15 cellular contexts compared by ENCODE assay signal in genomic region chr9:89489548-89490527, GRCh38. TPM values are rescaled to one million over a fixed set of nuclear protein-coding genes. Genes with fewer than 3 reads are reported as not detected.
DNase-seq lines count a peak whose midpoint lies in the region; ATAC-seq, FAIRE-seq and TF ChIP-seq lines count a peak whose summit lies in the region.
"Had no signal": no experiment of that assay in that cellular context is flagged by ENCODE, and none has a peak within 500 bp of the region (broad histone marks: within the 10 kb centered on the region; RNA-seq: fewer than 3 reads in every experiment).

No MANE protein-coding gene starts in this region.

- ATAC-seq in activated T-cell treated with anti-CD3 and anti-CD28 coated beads, Interleukin-2, amount 50 U/mL, for 72 hours (replicated peaks in 1 of 2) = peak; percentile 65 to 66
- peak; percentile 32 for ATAC-seq in upper lobe of right lung

- intact Hi-C loops in kidney (cut with DNase I) = no loop called here
- intact Hi-C loops in upper lobe of right lung (cut with DNase I) = no loop called here
- intact Hi-C loops in Calu3 (cut with micrococcal nuclease; ENCODE audit: unreplicated experiment) = no loop called here
- intact Hi-C loops in MCF 10A (cut with micrococcal nuclease) = no loop called here

- H3K4me3 ChIP-seq in kidney (ENCODE audit: low read length in 2 of 2) (no peak overlapping the region), upper lobe of right lung (no peak overlapping the region)
- H3K4me3 ChIP-seq: SJSA1 had no signal

- H3K4me1 ChIP-seq in kidney (ENCODE audit: control insufficient read depth in 1 of 2, insufficient read depth in 1 of 2, low read depth in 1 of 2, low read length in 2 of 2) = peaks cover 6 to 23% of the 10 kb centered on the region in 2 donors
- no peaks in the 10 kb centered on the region for H3K4me1 ChIP-seq in upper lobe of right lung
- H3K4me1 ChIP-seq: SJSA1 had no signal

- H3K9me3 Mint-ChIP-seq in activated naive CD4-positive, alpha-beta T cell treated with anti-CD3 and anti-CD28 coated beads, Interleukin-2, amount 50 U/mL, for 24 hours = peaks cover 4% of the 10 kb centered on the region
- no peaks in the 10 kb centered on the region for H3K9me3 Mint-ChIP-seq in activated T-cell treated with anti-CD3 and anti-CD28 coated beads, Interleukin-2, amount 50 U/mL, for 72 hours
- no peaks in the 10 kb centered on the region for H3K9me3 Mint-ChIP-seq in Calu3 (ENCODE audit: low read depth, unreplicated experiment)
- H3K9me3 Mint-ChIP-seq in MCF 10A (ENCODE audit: unreplicated experiment) = no peaks in the 10 kb centered on the region
- H3K9me3 Mint-ChIP-seq: neural crest cell had no signal

- POLR2A ChIA-PET in MCF 10A (lab: Yijun Ruan, JAX) = no interaction called here

- H3K27me3 ChIP-seq in upper lobe of right lung = no peaks in the 10 kb centered on the region
- H3K27me3 ChIP-seq: SJSA1 had no signal

- no peaks in the 10 kb centered on the region for H3K27me3 Mint-ChIP-seq in activated naive CD4-positive, alpha-beta T cell treated with anti-CD3 and anti-CD28 coated beads, Interleukin-2, amount 50 U/mL, for 24 hours
- no peaks in the 10 kb centered on the region for H3K27me3 Mint-ChIP-seq in activated T-cell treated with anti-CD3 and anti-CD28 coated beads, Interleukin-2, amount 50 U/mL, for 72 hours (ENCODE audit: low read depth)
- no peaks in the 10 kb centered on the region for H3K27me3 Mint-ChIP-seq in Calu3 (ENCODE audit: unreplicated experiment)
- no peaks in the 10 kb centered on the region for H3K27me3 Mint-ChIP-seq in MCF 10A (ENCODE audit: insufficient read depth, unreplicated experiment)

- peaks cover 29% of the 10 kb centered on the region for H3K36me3 Mint-ChIP-seq in activated naive CD4-positive, alpha-beta T cell treated with anti-CD3 and anti-CD28 coated beads, Interleukin-2, amount 50 U/mL, for 24 hours
- peaks cover 6 to 14% of the 10 kb centered on the region in 2 donors for H3K36me3 Mint-ChIP-seq in activated T-cell treated with anti-CD3 and anti-CD28 coated beads, Interleukin-2, amount 50 U/mL, for 72 hours (ENCODE audit: insufficient read depth in 2 of 2)
- H3K36me3 Mint-ChIP-seq in Calu3 (ENCODE audit: insufficient read depth, unreplicated experiment) (no peaks in the 10 kb centered on the region), MCF 10A (ENCODE audit: insufficient read depth, unreplicated experiment) (no peaks in the 10 kb centered on the region)

- FAIRE-seq in kidney (lab: Jason Lieb, UNC) = peak; percentile 45

- no peak for DNase-seq in activated naive CD4-positive, alpha-beta T cell (lab: John Stamatoyannopoulos, UW)
- no peak for DNase-seq in activated T-cell treated with anti-CD3 and anti-CD28 coated beads, Interleukin-2, amount 50 U/mL, for 72 hours
- DNase-seq in kidney (no peak), upper lobe of right lung (no peak), Calu3 (no peak), NCI-H510A (lab: John Stamatoyannopoulos, UW) (no peak), MCF 10A (ENCODE audit: unreplicated experiment) (no peak)
- DNase-seq: activated CD4-positive, alpha-beta T cell treated with anti-CD3 and anti-CD28 coated beads, Interleukin-2, amount 50 U/mL, for 48 hours; GDM1; HCEC 1CT; islet precursor cell; NCI-H510A treated with DMSO at 0.1 percent for 48 hours had no signal

- no peaks in the 10 kb centered on the region for H3K36me3 ChIP-seq in kidney (ENCODE audit: control insufficient read depth in 1 of 2, insufficient read depth in 2 of 2, low read length in 2 of 2)
- H3K36me3 ChIP-seq in upper lobe of right lung = no peaks in the 10 kb centered on the region
- H3K36me3 ChIP-seq: SJSA1 had no signal

- H3K4me1 Mint-ChIP-seq in activated naive CD4-positive, alpha-beta T cell treated with anti-CD3 and anti-CD28 coated beads, Interleukin-2, amount 50 U/mL, for 24 hours = peaks cover 96% of the 10 kb centered on the region
- peaks cover 100% of the 10 kb centered on the region for H3K4me1 Mint-ChIP-seq in activated T-cell treated with anti-CD3 and anti-CD28 coated beads, Interleukin-2, amount 50 U/mL, for 72 hours (ENCODE audit: low read depth)
- H3K4me1 Mint-ChIP-seq in Calu3 (ENCODE audit: low read depth, unreplicated experiment) = no peaks in the 10 kb centered on the region
- H3K4me1 Mint-ChIP-seq in MCF 10A (ENCODE audit: insufficient read depth, unreplicated experiment) = no peaks in the 10 kb centered on the region

- H3K9me3 ChIP-seq in kidney (ENCODE audit: control insufficient read depth in 1 of 2, low read length in 2 of 2) = no peaks in the 10 kb centered on the region
- H3K9me3 ChIP-seq in upper lobe of right lung = no peaks in the 10 kb centered on the region
- H3K9me3 ChIP-seq: SJSA1 had no signal

- BruUV-seq in Calu3 (replicated peaks; lab: Mats Ljungman, UMichigan) (no TSS peak), MCF 10A (replicated peaks; lab: Mats Ljungman, UMichigan) (no TSS peak)

- CTCF ChIA-PET in Calu3 (lab: Charles Lee) (interaction anchor here (0.5 kb wide), 1 partner anchor 90 kb away, joined by 4 read pairs; no protein-coding TSS in a partner anchor), MCF 10A (lab: Yijun Ruan, JAX) (interaction anchor here (0.6 to 1.4 kb wide), 3 partner anchors 59 to 905 kb away, joined by 3 to 4 read pairs (median 3); no protein-coding TSS in a partner anchor)

- no peak overlapping the region for H3K9ac ChIP-seq in kidney (ENCODE audit: low read length in 2 of 2)

- H3K27ac Mint-ChIP-seq in activated naive CD4-positive, alpha-beta T cell treated with anti-CD3 and anti-CD28 coated beads, Interleukin-2, amount 50 U/mL, for 24 hours = peak overlapping the region; percentile 97
- peak overlapping the region; percentile 90 for H3K27ac Mint-ChIP-seq in activated T-cell treated with anti-CD3 and anti-CD28 coated beads, Interleukin-2, amount 50 U/mL, for 72 hours
- H3K27ac Mint-ChIP-seq in Calu3 (ENCODE audit: unreplicated experiment) = no peak overlapping the region
- H3K27ac Mint-ChIP-seq in MCF 10A (ENCODE audit: low read depth, unreplicated experiment) = no peak overlapping the region

- no peak for TF ChIP-seq CTCF in kidney (IDR thresholded peaks at IDR 0.05; ENCODE audit: borderline replicate concordance, extremely low read depth, insufficient read depth)
- no peak for TF ChIP-seq CTCF in upper lobe of right lung (IDR thresholded peaks at IDR 0.05)
- TF ChIP-seq CTCF in Calu3 (IDR thresholded peaks at IDR 0.05; ENCODE audit: unreplicated experiment) = no peak
- TF ChIP-seq CTCF in MCF 10A (IDR thresholded peaks at IDR 0.05; ENCODE audit: unreplicated experiment) = no peak

- H3K27ac ChIP-seq in kidney (ENCODE audit: low read depth in 2 of 2, low read length in 2 of 2) = no peak overlapping the region
- H3K27ac ChIP-seq in upper lobe of right lung = no peak overlapping the region
- H3K27ac ChIP-seq: SJSA1 had no signal

- H3K4me3 Mint-ChIP-seq in activated naive CD4-positive, alpha-beta T cell treated with anti-CD3 and anti-CD28 coated beads, Interleukin-2, amount 50 U/mL, for 24 hours = peak overlapping the region; percentile 88
- H3K4me3 Mint-ChIP-seq in activated T-cell treated with anti-CD3 and anti-CD28 coated beads, Interleukin-2, amount 50 U/mL, for 72 hours = peak overlapping the region; percentile 68 to 91
- H3K4me3 Mint-ChIP-seq in Calu3 (ENCODE audit: low read depth, unreplicated experiment) (no peak overlapping the region), MCF 10A (ENCODE audit: unreplicated experiment) (no peak overlapping the region)
- H3K4me3 Mint-ChIP-seq: neural crest cell had no signal

RNA-seq across cellular contexts. Expression of gene SEMA4D, which starts 8.1 kb away (rescaled TPM):
- total RNA-seq in activated T-cell treated with anti-CD3 and anti-CD28 coated beads, Interleukin-2, amount 50 U/mL, for 72 hours = 100 to 1,000 TPM; 182 to 198 TPM
- total RNA-seq in kidney (147 TPM), upper lobe of right lung (46.2 TPM), Calu3 (2022) (23.3 and 24.3 TPM in 2 replicates), MCF 10A (2022) (4.2 and 7.4 TPM in 2 replicates)
- 18.9 TPM for polyA plus RNA-seq in kidney (ENCODE audit: insufficient read depth, low read depth, low replicate concordance)

Comparison
In these comparisons a context has a peak if more than half of its experiments do, and no peak if none do; other contexts are left out.
1. H3K27ac Mint-ChIP-seq: peak in activated naive CD4-positive, alpha-beta T cell treated with anti-CD3 and anti-CD28 coated beads, Interleukin-2, amount 50 U/mL, for 24 hours (single experiment) and activated T-cell treated with anti-CD3 and anti-CD28 coated beads, Interleukin-2, amount 50 U/mL, for 72 hours (single experiment); none in Calu3 (single experiment) and MCF 10A (single experiment).
2. H3K4me3 Mint-ChIP-seq: peak in activated naive CD4-positive, alpha-beta T cell treated with anti-CD3 and anti-CD28 coated beads, Interleukin-2, amount 50 U/mL, for 24 hours (single experiment) and activated T-cell treated with anti-CD3 and anti-CD28 coated beads, Interleukin-2, amount 50 U/mL, for 72 hours (2 of 2); none in Calu3 (single experiment) and MCF 10A (single experiment).